In the genomic region with DNA sequence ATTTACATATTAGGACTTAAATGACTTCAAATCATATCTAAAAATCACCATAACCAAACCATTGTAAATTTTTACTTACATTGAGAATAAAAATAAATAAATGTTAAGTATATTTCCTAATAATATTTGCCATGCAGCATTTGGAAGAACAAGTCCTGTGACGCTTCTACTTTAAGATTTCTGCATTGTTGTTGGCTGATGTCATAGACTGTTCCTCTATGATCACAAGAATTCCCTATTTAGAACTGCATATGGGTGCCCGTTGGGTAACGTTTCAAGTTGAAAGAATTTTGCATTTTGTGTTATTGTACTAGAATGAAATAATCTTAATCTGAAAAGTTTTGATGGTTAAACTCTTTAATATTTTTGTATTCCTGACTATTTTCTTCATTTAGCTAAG, we compare ENCODE assay signal across 13 cellular contexts. TPM values are rescaled to one million over a fixed set of nuclear protein-coding genes. Genes with fewer than 3 reads are reported as not detected.
DNase-seq lines count a peak whose midpoint lies in the region; ATAC-seq, FAIRE-seq and TF ChIP-seq lines count a peak whose summit lies in the region.
"Had no signal": no experiment of that assay in that cellular context is flagged by ENCODE, and none has a peak within 500 bp of the region (broad histone marks: within the 10 kb centered on the region; RNA-seq: fewer than 3 reads in every experiment).

No MANE protein-coding gene starts in this region.

- no peaks in the 10 kb centered on the region for H3K9me3 ChIP-seq in left lung
- H3K9me3 ChIP-seq in WERI-Rb-1 (ENCODE audit: severe bottlenecking): no peaks in the 10 kb centered on the region

- peak overlapping the region; percentile 55 for H3K4me2 ChIP-seq in GM23338

- H3K4me3 ChIP-seq in GM23338: no peak overlapping the region
- no peak overlapping the region for H3K4me3 ChIP-seq in astrocyte of the spinal cord (ENCODE audit: low read depth, low read length)
- no peak overlapping the region for H3K4me3 ChIP-seq in left lung
- no peak overlapping the region for H3K4me3 ChIP-seq in WERI-Rb-1 (ENCODE audit: low read depth, low read length)
- H3K4me3 ChIP-seq: GM12878 had no signal

- no peaks in the 10 kb centered on the region; the same call in 1 of the 3 replicates for H3K9me3 Mint-ChIP-seq in GM23338

- TF ChIP-seq POLR2A in erythroblast (IDR thresholded peaks at IDR 0.05; ENCODE audit: low read length): no peak

- H3K36me3 ChIP-seq in GM23338 (ENCODE audit: insufficient read depth): no peaks in the 10 kb centered on the region
- no peaks in the 10 kb centered on the region for H3K36me3 ChIP-seq in left lung
- peaks cover 3% of the 10 kb centered on the region for H3K36me3 ChIP-seq in WERI-Rb-1

- FAIRE-seq in A204.1 (lab: Jason Lieb, UNC): peak; percentile 55
- FAIRE-seq: GM12878 had no signal

- H3K27me3 Mint-ChIP-seq in GM23338 (ENCODE audit: insufficient read depth, low read depth, poor library complexity): peaks cover 7% of the 10 kb centered on the region
- H3K27me3 Mint-ChIP-seq: CD4-positive, alpha-beta T cell had no signal

- DNase-seq in GM23338 (ENCODE audit: low spot score): no peak
- DNase-seq in astrocyte of the spinal cord (ENCODE audit: low read depth, low spot score): peak; percentile 74
- DNase-seq in left lung: no peak
- no peak for DNase-seq in NCI-H1092 treated with DMSO at 0.1 percent for 48 hours (lab: John Stamatoyannopoulos, UW)
- no peak for DNase-seq in WERI-Rb-1
- no peak for DNase-seq in NCI-H1105 treated with DMSO at 0.1 percent for 48 hours (lab: John Stamatoyannopoulos, UW)
- no peak for DNase-seq in erythroblast (lab: John Stamatoyannopoulos, UW)
- DNase-seq: activated CD4-positive, alpha-beta T cell treated with anti-CD3 and anti-CD28 coated beads for 4 hours; activated effector memory CD4-positive, alpha-beta T cell treated with anti-CD3 and anti-CD28 coated beads, Interleukin-2, amount 50 U/mL, for 16 hours; CD4-positive, alpha-beta T cell; SIG-M5 had no signal

- peak overlapping the region; percentile 92 for H3K27ac Mint-ChIP-seq in GM23338
- H3K27ac Mint-ChIP-seq: CD4-positive, alpha-beta T cell had no signal

- H3F3A ChIP-seq in GM23338 (replicated peaks; ENCODE audit: low read depth): no peaks in the 10 kb centered on the region

- peaks cover 51% of the 10 kb centered on the region for H3K4me1 Mint-ChIP-seq in GM23338

- TF ChIP-seq CTCF in GM23338 (conservative IDR thresholded peaks at IDR 0.05; ENCODE audit: low read depth in 2 of 2) (no peak), astrocyte of the spinal cord (IDR thresholded peaks at IDR 0.05; ENCODE audit: low read depth, low read length) (no peak), left lung (IDR thresholded peaks at IDR 0.05) (no peak), WERI-Rb-1 (IDR thresholded peaks at IDR 0.05; ENCODE audit: low read depth, low read length) (no peak)

- H3K79me2 ChIP-seq in GM23338 (replicated peaks; ENCODE audit: insufficient read depth): peaks cover 18% of the 10 kb centered on the region

- ATAC-seq in GM23338 (no peak), left lung (no peak)
- ATAC-seq: GM12878 had no signal

- no peaks in the 10 kb centered on the region; the same call in 2 of the 3 replicates for H3K36me3 Mint-ChIP-seq in GM23338 (ENCODE audit: low read depth)

- H3K27me3 ChIP-seq in GM23338 (ENCODE audit: insufficient read depth) (no peaks in the 10 kb centered on the region), left lung (no peaks in the 10 kb centered on the region), WERI-Rb-1 (ENCODE audit: insufficient read depth, low read depth, severe bottlenecking) (no peaks in the 10 kb centered on the region)

- no peaks in the 10 kb centered on the region for H4K20me1 ChIP-seq in GM23338 (replicated peaks; ENCODE audit: insufficient read depth)

- H3K27ac ChIP-seq in GM23338 (ENCODE audit: low read depth): peak overlapping the region; percentile 86
- peak overlapping the region; percentile 75 to 79 for H3K27ac ChIP-seq in left lung
- H3K27ac ChIP-seq in WERI-Rb-1: no peak overlapping the region

- H3K4me1 ChIP-seq in GM23338 (ENCODE audit: insufficient read depth) (peaks cover 36% of the 10 kb centered on the region), left lung (peaks cover 13 to 43% of the 10 kb centered on the region in 2 donors)

- in situ Hi-C loops in astrocyte of the spinal cord (cut with HindIII; ENCODE audit: low sequenced_read_pairs): no loop called here

- no peak overlapping the region; the same call in 2 of the 3 replicates for H3K4me3 Mint-ChIP-seq in GM23338
- H3K4me3 Mint-ChIP-seq: CD4-positive, alpha-beta T cell had no signal

- intact Hi-C loops in left lung (cut with DNase I): no loop called here

- H3K9me2 ChIP-seq in GM23338 (ENCODE audit: insufficient read depth): no peaks in the 10 kb centered on the region

- no peak overlapping the region for H2AFZ ChIP-seq in GM23338

TF ChIP-seq in GM23338, 12 proteins besides CTCF, POLR2A, EP300 and RAD21 (continues in another document):
- no peak for TF ChIP-seq POLR2AphosphoS5 (IDR thresholded peaks at IDR 0.05; ENCODE audit: low read depth)
- no peak for TF ChIP-seq ZNF114 (CRISPR knock-in tag; IDR thresholded peaks at IDR 0.05)
- TF ChIP-seq, protein P1, sequence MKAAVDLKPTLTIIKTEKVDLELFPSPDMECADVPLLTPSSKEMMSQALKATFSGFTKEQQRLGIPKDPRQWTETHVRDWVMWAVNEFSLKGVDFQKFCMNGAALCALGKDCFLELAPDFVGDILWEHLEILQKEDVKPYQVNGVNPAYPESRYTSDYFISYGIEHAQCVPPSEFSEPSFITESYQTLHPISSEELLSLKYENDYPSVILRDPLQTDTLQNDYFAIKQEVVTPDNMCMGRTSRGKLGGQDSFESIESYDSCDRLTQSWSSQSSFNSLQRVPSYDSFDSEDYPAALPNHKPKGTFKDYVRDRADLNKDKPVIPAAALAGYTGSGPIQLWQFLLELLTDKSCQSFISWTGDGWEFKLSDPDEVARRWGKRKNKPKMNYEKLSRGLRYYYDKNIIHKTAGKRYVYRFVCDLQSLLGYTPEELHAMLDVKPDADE (IDR thresholded peaks at IDR 0.05): no peak
- TF ChIP-seq ZNF331 (CRISPR knock-in tag; IDR thresholded peaks at IDR 0.05; ENCODE audit: low read depth): no peak
- TF ChIP-seq NANOG (IDR thresholded peaks at IDR 0.05; ENCODE audit: borderline replicate concordance): no peak
- TF ChIP-seq, protein P2, sequence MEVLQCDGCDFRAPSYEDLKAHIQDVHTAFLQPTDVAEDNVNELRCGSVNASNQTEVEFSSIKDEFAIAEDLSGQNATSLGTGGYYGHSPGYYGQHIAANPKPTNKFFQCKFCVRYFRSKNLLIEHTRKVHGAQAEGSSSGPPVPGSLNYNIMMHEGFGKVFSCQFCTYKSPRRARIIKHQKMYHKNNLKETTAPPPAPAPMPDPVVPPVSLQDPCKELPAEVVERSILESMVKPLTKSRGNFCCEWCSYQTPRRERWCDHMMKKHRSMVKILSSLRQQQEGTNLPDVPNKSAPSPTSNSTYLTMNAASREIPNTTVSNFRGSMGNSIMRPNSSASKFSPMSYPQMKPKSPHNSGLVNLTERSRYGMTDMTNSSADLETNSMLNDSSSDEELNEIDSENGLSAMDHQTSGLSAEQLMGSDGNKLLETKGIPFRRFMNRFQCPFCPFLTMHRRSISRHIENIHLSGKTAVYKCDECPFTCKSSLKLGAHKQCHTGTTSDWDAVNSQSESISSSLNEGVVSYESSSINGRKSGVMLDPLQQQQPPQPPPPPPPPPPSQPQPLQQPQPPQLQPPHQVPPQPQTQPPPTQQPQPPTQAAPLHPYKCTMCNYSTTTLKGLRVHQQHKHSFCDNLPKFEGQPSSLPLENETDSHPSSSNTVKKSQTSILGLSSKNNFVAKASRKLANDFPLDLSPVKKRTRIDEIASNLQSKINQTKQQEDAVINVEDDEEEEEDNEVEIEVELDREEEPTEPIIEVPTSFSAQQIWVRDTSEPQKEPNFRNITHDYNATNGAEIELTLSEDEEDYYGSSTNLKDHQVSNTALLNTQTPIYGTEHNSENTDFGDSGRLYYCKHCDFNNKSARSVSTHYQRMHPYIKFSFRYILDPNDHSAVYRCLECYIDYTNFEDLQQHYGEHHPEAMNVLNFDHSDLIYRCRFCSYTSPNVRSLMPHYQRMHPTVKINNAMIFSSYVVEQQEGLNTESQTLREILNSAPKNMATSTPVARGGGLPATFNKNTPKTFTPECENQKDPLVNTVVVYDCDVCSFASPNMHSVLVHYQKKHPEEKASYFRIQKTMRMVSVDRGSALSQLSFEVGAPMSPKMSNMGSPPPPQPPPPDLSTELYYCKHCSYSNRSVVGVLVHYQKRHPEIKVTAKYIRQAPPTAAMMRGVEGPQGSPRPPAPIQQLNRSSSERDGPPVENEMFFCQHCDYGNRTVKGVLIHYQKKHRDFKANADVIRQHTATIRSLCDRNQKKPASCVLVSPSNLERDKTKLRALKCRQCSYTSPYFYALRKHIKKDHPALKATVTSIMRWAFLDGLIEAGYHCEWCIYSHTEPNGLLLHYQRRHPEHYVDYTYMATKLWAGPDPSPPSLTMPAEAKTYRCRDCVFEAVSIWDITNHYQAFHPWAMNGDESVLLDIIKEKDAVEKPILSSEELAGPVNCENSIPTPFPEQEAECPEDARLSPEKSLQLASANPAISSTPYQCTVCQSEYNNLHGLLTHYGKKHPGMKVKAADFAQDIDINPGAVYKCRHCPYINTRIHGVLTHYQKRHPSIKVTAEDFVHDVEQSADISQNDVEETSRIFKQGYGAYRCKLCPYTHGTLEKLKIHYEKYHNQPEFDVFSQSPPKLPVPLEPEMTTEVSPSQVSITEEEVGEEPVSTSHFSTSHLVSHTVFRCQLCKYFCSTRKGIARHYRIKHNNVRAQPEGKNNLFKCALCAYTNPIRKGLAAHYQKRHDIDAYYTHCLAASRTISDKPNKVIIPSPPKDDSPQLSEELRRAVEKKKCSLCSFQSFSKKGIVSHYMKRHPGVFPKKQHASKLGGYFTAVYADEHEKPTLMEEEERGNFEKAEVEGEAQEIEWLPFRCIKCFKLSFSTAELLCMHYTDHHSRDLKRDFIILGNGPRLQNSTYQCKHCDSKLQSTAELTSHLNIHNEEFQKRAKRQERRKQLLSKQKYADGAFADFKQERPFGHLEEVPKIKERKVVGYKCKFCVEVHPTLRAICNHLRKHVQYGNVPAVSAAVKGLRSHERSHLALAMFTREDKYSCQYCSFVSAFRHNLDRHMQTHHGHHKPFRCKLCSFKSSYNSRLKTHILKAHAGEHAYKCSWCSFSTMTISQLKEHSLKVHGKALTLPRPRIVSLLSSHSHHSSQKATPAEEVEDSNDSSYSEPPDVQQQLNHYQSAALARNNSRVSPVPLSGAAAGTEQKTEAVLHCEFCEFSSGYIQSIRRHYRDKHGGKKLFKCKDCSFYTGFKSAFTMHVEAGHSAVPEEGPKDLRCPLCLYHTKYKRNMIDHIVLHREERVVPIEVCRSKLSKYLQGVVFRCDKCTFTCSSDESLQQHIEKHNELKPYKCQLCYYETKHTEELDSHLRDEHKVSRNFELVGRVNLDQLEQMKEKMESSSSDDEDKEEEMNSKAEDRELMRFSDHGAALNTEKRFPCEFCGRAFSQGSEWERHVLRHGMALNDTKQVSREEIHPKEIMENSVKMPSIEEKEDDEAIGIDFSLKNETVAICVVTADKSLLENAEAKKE (CRISPR knock-in tag; IDR thresholded peaks at IDR 0.05): no peak
- no peak for TF ChIP-seq STAT1 (IDR thresholded peaks at IDR 0.05; ENCODE audit: unreplicated experiment)
- no peak for TF ChIP-seq EZH2 (IDR thresholded peaks at IDR 0.05; ENCODE audit: low read depth, unreplicated experiment)

RNA-seq across cellular contexts. Expression of a gene that starts 5.1 kb away (rescaled TPM):
- 439 and 441 TPM in 2 replicates for total RNA-seq in GM23338 (2014; rRNA removed; shearing (Covaris generic))
- 309 and 317 TPM in 2 replicates for polyA plus RNA-seq in GM23338 (2016; fragmentation: Nextera tagmentation; extraction: Ambion mirVana)
- total RNA-seq in left lung: 100 to 1,000 TPM; 498 to 642 TPM
